In the genomic region with DNA sequence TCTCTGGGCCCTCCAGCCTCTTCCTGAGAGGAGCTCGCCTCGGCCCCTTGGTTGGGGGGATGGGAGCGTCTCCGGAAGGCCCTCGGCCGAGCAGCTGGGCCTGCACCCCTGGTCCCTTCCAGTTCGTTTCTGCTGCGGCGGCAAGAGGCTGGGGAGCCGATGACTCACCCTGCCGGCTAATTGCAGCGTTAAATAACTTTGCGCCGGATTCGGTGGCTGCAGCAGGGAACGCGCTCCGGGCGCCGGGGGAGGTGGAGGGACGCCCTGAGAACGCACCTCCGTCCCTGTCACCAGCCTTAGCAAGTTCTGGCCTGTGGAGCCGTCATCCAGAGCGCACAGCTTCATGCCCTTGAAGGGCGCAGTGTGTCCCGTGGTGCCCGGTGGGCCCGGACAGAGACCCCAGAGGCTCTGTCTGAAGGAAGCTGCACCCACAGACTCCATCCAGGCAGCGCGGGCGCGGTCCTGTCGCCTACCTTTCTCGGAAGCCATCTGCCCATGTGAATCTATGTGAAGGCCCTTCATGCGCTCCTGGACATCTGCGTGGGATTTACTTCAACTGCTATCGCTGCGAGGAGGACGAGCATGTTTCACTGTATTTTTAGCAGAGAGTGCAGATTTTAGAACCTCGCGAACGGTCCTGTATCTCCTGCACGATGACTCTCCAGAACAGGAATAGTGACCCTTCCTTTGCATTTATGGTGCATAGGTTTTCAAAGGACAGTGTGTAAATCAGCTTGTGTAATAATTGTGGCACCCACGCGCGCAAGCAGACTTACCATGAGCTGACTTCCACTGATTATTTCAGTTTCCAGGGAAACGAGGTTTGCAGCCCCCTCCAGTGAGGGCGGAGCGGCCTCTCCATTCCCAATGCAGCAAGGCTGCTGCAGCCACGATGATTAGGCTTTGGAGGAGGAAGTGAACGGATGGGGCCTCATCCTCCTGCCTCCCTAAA, we compare ENCODE assay signal across 8 cellular contexts. TPM values are rescaled to one million over a fixed set of nuclear protein-coding genes. Genes with fewer than 3 reads are reported as not detected.
DNase-seq lines count a peak whose midpoint lies in the region; ATAC-seq lines count a peak whose summit lies in the region.

No MANE protein-coding gene starts in this region.

- DNase-seq in NCI-H2171 treated with DMSO at 0.1 percent for 48 hours (lab: John Stamatoyannopoulos, UW) (peak; percentile 21), NCI-H2171 (lab: John Stamatoyannopoulos, UW) (no peak), NCI-H69 (lab: John Stamatoyannopoulos, UW) (peak; percentile 67), retina (peak; percentile 74), dedifferentiated amniotic fluid mesenchymal stem cell (ENCODE audit: extremely low spot score) (no peak), SKM-1 treated with dmso at 0.1 percent for 144 hours (lab: John Stamatoyannopoulos, UW; ENCODE audit: unreplicated experiment) (no peak)

- ATAC-seq in esophagus mucosa (peak; percentile 35), HG03095 (IDR thresholded peaks at IDR 0.05; ENCODE audit: unreplicated experiment) (no peak)

RNA-seq across cellular contexts. Expression of gene TMEM271, which starts 1.7 kb away (rescaled TPM):
- total RNA-seq in esophagus mucosa, result not detected

RNA-seq across cellular contexts. Expression of gene PDE6B, which starts 47.6 kb away (rescaled TPM):
- 0.88 TPM for total RNA-seq in esophagus mucosa

Comparison
In these comparisons a context has a peak if more than half of its experiments do, and no peak if none do; other contexts are left out.
1. DNase-seq: peak in NCI-H2171 treated with DMSO at 0.1 percent for 48 hours (single experiment), NCI-H69 (single experiment) and retina (single experiment); none in NCI-H2171 (single experiment), dedifferentiated amniotic fluid mesenchymal stem cell (single experiment) and SKM-1 treated with dmso at 0.1 percent for 144 hours (single experiment).